Comparison of ENCODE assay signal across 21 cellular contexts in the genomic region with DNA sequence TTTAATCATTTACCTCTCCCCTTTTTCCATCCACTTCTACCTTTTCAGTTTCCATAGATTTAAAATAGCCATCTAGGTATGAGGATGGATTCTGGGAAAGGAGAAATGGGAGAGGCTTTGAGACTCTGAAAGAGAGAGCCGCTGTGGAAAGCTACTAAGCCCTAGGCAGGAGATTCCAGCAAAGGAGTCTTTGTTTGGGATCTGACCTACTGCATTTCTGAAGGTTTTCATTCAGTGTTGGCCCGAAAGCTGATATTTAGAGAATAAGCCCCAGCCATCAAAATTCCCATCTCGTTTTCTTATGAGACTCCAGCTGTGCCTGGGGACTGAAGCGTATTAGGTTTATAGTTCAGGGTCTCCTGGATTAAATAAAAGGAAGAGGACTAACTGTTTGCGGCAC. TPM values are rescaled to one million over a fixed set of nuclear protein-coding genes. Genes with fewer than 3 reads are reported as not detected.
"Had no signal": no experiment of that assay in that cellular context is flagged by ENCODE, and none has a peak within 500 bp of the region (broad histone marks: within the 10 kb centered on the region; RNA-seq: fewer than 3 reads in every experiment).

No MANE protein-coding gene starts in this region.

- DNase-seq: activated B cell treated with CpG ODN at 0.5 μM for 24 hours; activated CD4-positive, alpha-beta T cell treated with anti-CD3 and anti-CD28 coated beads for 1 hour; activated CD4-positive, alpha-beta T cell treated with anti-CD3 and anti-CD28 coated beads, Interleukin-2, amount 10 ng/mL, durations not matched to agents 24 days and 14 days; activated CD4-positive, alpha-beta T cell treated with anti-CD3 and anti-CD28 coated beads, Interleukin-2, amount 50 U/mL, for 48 hours; activated CD8-positive, alpha-beta memory T cell treated with anti-CD3 and anti-CD28 coated beads for 24 hours; activated effector memory CD4-positive, alpha-beta T cell treated with anti-CD3 and anti-CD28 coated beads, Interleukin-2, amount 50 U/mL, for 16 hours; activated naive CD4-positive, alpha-beta T cell treated with Interleukin-2 at 50 U/mL for 16 hours; activated T-cell treated with anti-CD3 and anti-CD28 coated beads, Interleukin-2, amount 50 U/mL, for 4 hours; brain microvascular endothelial cell; Karpas-422; NCI-H1105 treated with DMSO at 0.1 percent for 48 hours; NCI-H1436 treated with DMSO at 0.1 percent for 48 hours; NCI-H187; NCI-H2081; NCI-H510A treated with DMSO at 0.1 percent for 48 hours; SHP77; T-helper 17 cell; T-helper 9 cell had no signal

- H3K27me3 Mint-ChIP-seq: activated B cell treated with CpG ODN at 0.5 μM for 24 hours; activated CD4-positive, alpha-beta T cell treated with anti-CD3 and anti-CD28 coated beads, Interleukin-2, amount 10 ng/mL, durations not matched to agents 24 days and 14 days; activated naive CD8-positive, alpha-beta T cell; T-helper 17 cell had no signal

- H3K4me3 Mint-ChIP-seq: activated B cell treated with CpG ODN at 0.5 μM for 24 hours; activated CD4-positive, alpha-beta T cell treated with anti-CD3 and anti-CD28 coated beads, Interleukin-2, amount 10 ng/mL, durations not matched to agents 24 days and 14 days; activated naive CD8-positive, alpha-beta T cell; activated T-cell treated with anti-CD3 and anti-CD28 coated beads, Interleukin-2, amount 50 U/mL, for 4 hours; T-helper 17 cell had no signal

- FAIRE-seq: astrocyte, RCC 7860 had no signal

- ATAC-seq: activated T-cell treated with anti-CD3 and anti-CD28 coated beads, Interleukin-2, amount 50 U/mL, for 4 hours; T-helper 17 cell had no signal

- H3K27ac Mint-ChIP-seq: activated B cell treated with CpG ODN at 0.5 μM for 24 hours; activated CD4-positive, alpha-beta T cell treated with anti-CD3 and anti-CD28 coated beads, Interleukin-2, amount 10 ng/mL, durations not matched to agents 24 days and 14 days; activated naive CD8-positive, alpha-beta T cell; T-helper 17 cell had no signal

- H3K9me3 Mint-ChIP-seq: activated B cell treated with CpG ODN at 0.5 μM for 24 hours; activated T-cell treated with anti-CD3 and anti-CD28 coated beads, Interleukin-2, amount 50 U/mL, for 4 hours had no signal

RNA-seq across cellular contexts. Expression of gene LIPH, which starts 19.5 kb away (rescaled TPM):
- total RNA-seq: activated B cell treated with CpG ODN at 0.5 μM for 24 hours; activated CD4-positive, alpha-beta T cell treated with anti-CD3 and anti-CD28 coated beads, Interleukin-2, amount 10 ng/mL, durations not matched to agents 24 days and 14 days had no signal
